ENCODE assay signal across 8 cellular contexts in the genomic region with DNA sequence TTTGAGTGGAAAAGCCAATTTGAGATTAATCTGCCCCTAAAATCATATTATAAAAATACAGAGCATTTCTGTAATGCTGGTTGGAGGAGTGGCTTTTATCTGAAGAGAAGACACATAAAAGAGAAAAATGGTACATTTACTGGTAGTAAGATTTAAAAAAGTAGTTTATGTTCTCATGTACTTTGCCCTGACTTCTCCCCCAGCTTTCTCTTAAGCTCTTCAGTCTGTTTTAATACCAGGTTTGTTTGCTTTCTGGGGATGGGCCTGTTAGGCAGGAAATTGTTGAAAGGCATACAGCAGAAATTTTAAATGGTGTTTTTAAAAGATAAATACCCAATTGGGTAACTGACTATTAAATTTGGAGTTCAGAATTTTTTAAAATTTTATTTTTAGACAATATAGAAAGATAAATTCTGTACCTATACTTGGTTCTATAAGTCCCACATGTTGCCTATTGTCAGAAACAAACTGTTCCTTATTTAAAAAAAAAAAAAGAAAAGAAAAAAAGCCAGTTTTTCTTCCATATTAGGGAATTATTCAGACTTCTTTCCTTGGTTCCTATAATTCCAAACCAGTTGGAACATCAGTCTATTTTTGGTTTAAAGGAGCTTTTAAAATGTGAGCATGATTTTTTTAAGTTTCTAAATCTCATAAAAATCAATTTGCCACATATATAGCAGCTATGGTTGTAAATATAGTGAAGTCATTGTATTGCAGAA.
A peak's percentile ranks its signal among the peaks of the same experiment; 100 is the strongest.
DNase-seq lines count a peak whose midpoint lies in the region; ATAC-seq and TF ChIP-seq lines count a peak whose summit lies in the region.

No MANE protein-coding gene starts in this region.

- H2BK12ac ChIP-seq in neuronal stem cell (ENCODE audit: low read length): no peak overlapping the region

- H3K4me2 ChIP-seq in MM.1S (ENCODE audit: low read depth, low read length) (peak overlapping the region; percentile 59; the same call in 1 of the 2 replicates), neuronal stem cell (ENCODE audit: insufficient read depth, low read length, poor library complexity, severe bottlenecking) (no peak overlapping the region)

- ATAC-seq in GM21576 (IDR thresholded peaks at IDR 0.05; ENCODE audit: unreplicated experiment): no peak

- in situ Hi-C loops in GM13976 (cut with MboI; ENCODE audit: low sequenced_read_pairs, unreplicated experiment): no loop called here

- H4K8ac ChIP-seq in neuronal stem cell (ENCODE audit: low read depth, low read length): no peak overlapping the region

- no peak overlapping the region for H2BK15ac ChIP-seq in neuronal stem cell (ENCODE audit: low read length)

- H3K79me2 ChIP-seq in MM.1S (ENCODE audit: low read length): peaks cover 91% of the 10 kb centered on the region

- H2BK120ac ChIP-seq in neuronal stem cell (ENCODE audit: low read depth, low read length): no peak overlapping the region

- H3F3A ChIP-seq in MM.1S (ENCODE audit: insufficient read depth, low read length): peaks cover 4% of the 10 kb centered on the region; the same call in 1 of the 2 replicates

- POLR2A ChIA-PET in MCF 10A (lab: Yijun Ruan, JAX): interaction anchor here (0.6 to 5.0 kb wide), 24 partner anchors 11 to 296 kb away, joined by 3 to 82 read pairs (median 4); a partner anchor contains a TSS

- H3K36me3 ChIP-seq in MM.1S (replicated peaks; ENCODE audit: insufficient read depth, low read length): no peaks in the 10 kb centered on the region
- H3K36me3 ChIP-seq in neuronal stem cell (replicated peaks in 1 of 2; ENCODE audit: control insufficient read depth in 2 of 2, insufficient read depth in 2 of 2, low read length in 2 of 2): no peaks in the 10 kb centered on the region

- no peaks in the 10 kb centered on the region for H3K79me1 ChIP-seq in neuronal stem cell (ENCODE audit: low read depth, low read length)

- no peak overlapping the region for H2BK5ac ChIP-seq in neuronal stem cell (ENCODE audit: low read length)

- H3K4me1 ChIP-seq in MM.1S (ENCODE audit: low read length): peaks cover 48% of the 10 kb centered on the region
- H3K4me1 ChIP-seq in neuronal stem cell (ENCODE audit: control insufficient read depth in 2 of 2, insufficient read depth in 1 of 2, low read depth in 1 of 2, low read length in 2 of 2): peaks cover 9 to 18% of the 10 kb centered on the region in 2 donors

- BruUV-seq in MCF 10A (replicated peaks; lab: Mats Ljungman, UMichigan): no TSS peak

- H3K4me3 ChIP-seq in MM.1S (ENCODE audit: low read length): no peak overlapping the region
- H3K4me3 ChIP-seq in neuronal stem cell (ENCODE audit: low read length in 2 of 2): no peak overlapping the region

- H3K4me1 Mint-ChIP-seq in MCF 10A (ENCODE audit: insufficient read depth, unreplicated experiment): peaks cover 34% of the 10 kb centered on the region

- CTCF ChIA-PET in MCF 10A (lab: Yijun Ruan, JAX): interaction anchor here (0.5 to 9.6 kb wide), 38 partner anchors 9 to 1677 kb away, joined by 3 to 174 read pairs (median 4); a partner anchor contains a TSS

- H3K27me3 Mint-ChIP-seq in MCF 10A (ENCODE audit: insufficient read depth, unreplicated experiment): no peaks in the 10 kb centered on the region

- H3K4ac ChIP-seq in neuronal stem cell (ENCODE audit: low read length): no peak overlapping the region

- H3K9ac ChIP-seq in MM.1S (ENCODE audit: low read length) (peak overlapping the region; percentile 16; the same call in 1 of the 2 replicates), neuronal stem cell (ENCODE audit: low read depth, low read length, poor library complexity) (no peak overlapping the region)

- no peaks in the 10 kb centered on the region for H3K9me2 ChIP-seq in MM.1S (replicated peaks; ENCODE audit: insufficient read depth, low read length)

- H4K20me1 ChIP-seq in MM.1S (ENCODE audit: insufficient read depth, low read length): no peaks in the 10 kb centered on the region

- peaks cover 5% of the 10 kb centered on the region for H3K36me3 Mint-ChIP-seq in MCF 10A (ENCODE audit: insufficient read depth, unreplicated experiment)

- H3K27me3 ChIP-seq in MM.1S (replicated peaks; ENCODE audit: insufficient read depth, low read length) (no peaks in the 10 kb centered on the region), neuronal stem cell (ENCODE audit: control insufficient read depth in 3 of 3, insufficient read depth in 3 of 3, low read depth in 1 of 3, low read length in 3 of 3) (no peaks in the 10 kb centered on the region)

- no peak overlapping the region for H3K23ac ChIP-seq in neuronal stem cell (ENCODE audit: low read depth, low read length, poor library complexity)

- H3K4me3 Mint-ChIP-seq in MCF 10A (ENCODE audit: unreplicated experiment): no peak overlapping the region

- no peak overlapping the region for H3K18ac ChIP-seq in neuronal stem cell (ENCODE audit: low read length)

- peak overlapping the region; percentile 71 for H3K27ac Mint-ChIP-seq in MCF 10A (ENCODE audit: low read depth, unreplicated experiment)

- H3K27ac ChIP-seq in MM.1S (ENCODE audit: low read length) (peak overlapping the region; percentile 25; the same call in 1 of the 2 replicates), neuronal stem cell (replicated peaks; ENCODE audit: low read length) (no peak overlapping the region)

- H3K9me3 ChIP-seq in MM.1S (replicated peaks; ENCODE audit: insufficient read depth, low read length) (no peaks in the 10 kb centered on the region), neuronal stem cell (replicated peaks in 1 of 2; ENCODE audit: control insufficient read depth in 2 of 2, insufficient read depth in 1 of 2, low read depth in 1 of 2, low read length in 2 of 2) (no peaks in the 10 kb centered on the region)

- H3K9me3 Mint-ChIP-seq in MCF 10A (ENCODE audit: unreplicated experiment): no peaks in the 10 kb centered on the region

- DNase-seq in DMS153 treated with DMSO at 0.1 percent for 48 hours (lab: John Stamatoyannopoulos, UW; ENCODE audit: unreplicated experiment): peak; percentile 62
- no peak for DNase-seq in MM.1S
- no peak for DNase-seq in MCF 10A (ENCODE audit: unreplicated experiment)
- no peak for DNase-seq in neuronal stem cell (ENCODE audit: low spot score)
- DNase-seq in SHP77 (lab: John Stamatoyannopoulos, UW): no peak
- DNase-seq in RPMI8226: no peak
- DNase-seq in GM13976 (ENCODE audit: low spot score): no peak

- no peak for TF ChIP-seq CTCF in MM.1S (IDR thresholded peaks at IDR 0.05; ENCODE audit: low read length)
- TF ChIP-seq CTCF in MCF 10A (IDR thresholded peaks at IDR 0.05; ENCODE audit: unreplicated experiment): no peak
- TF ChIP-seq CTCF in GM13976 (IDR thresholded peaks at IDR 0.05; ENCODE audit: borderline replicate concordance, control extremely low read depth, extremely low read depth, insufficient read depth, missing control alignments): no peak

- intact Hi-C loops in MCF 10A (cut with micrococcal nuclease): loop anchor here (1.0 to 10.0 kb wide), 5 partner anchors 96 to 283 kb away; no protein-coding TSS in a partner anchor

- no peak overlapping the region for H4K91ac ChIP-seq in neuronal stem cell (ENCODE audit: low read depth, low read length, poor library complexity)

- H2AFZ ChIP-seq in MM.1S (ENCODE audit: low read length) (no peak overlapping the region), neuronal stem cell (ENCODE audit: low read length) (peak overlapping the region; percentile 76)

- H3K14ac ChIP-seq in neuronal stem cell (ENCODE audit: low read length): no peak overlapping the region

- H2AK5ac ChIP-seq in neuronal stem cell (ENCODE audit: low read depth, low read length): no peak overlapping the region
